Comparison of ENCODE assay signal across 1 cellular context in the genomic region with DNA sequence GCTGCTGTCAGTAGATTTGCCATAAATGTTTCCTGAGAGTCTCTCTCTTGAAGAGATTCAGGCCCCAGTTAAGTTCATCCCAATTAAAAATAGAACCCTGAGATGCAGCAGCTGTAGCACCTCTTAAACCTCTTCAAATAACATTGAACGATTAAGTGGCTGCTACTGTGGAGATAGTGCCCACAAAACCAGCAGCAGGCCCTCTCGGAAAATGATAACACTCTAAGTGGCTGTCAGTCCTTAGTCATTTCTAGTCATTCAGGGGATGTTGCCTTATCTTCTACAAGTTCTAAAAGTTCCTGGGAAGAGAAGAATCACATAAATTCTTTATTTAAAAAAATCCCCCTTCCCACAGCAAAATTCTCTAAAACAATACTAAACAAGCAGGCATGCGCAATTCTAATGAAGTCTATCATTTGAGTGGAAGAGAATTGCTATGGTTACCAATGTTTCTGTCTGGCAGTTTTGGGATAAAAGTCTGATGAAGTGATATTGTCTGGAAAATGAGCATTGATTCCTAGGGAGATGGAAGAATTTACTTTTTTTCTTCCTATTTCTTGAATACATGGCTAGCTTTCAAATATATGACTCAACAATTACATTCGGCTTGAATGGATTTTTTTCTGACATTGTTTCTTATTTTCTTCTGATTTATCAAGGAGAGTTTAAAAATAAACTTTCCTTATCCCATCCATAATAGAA.
TF ChIP-seq lines count a peak whose summit lies in the region.

No MANE protein-coding gene starts in this region.

TF ChIP-seq in K562, 482 proteins besides CTCF, POLR2A, EP300 and RAD21 (continued from another document and continues in another):
- TF ChIP-seq FIP1L1 (IDR thresholded peaks at IDR 0.05; ENCODE audit: low read depth, low read length, poor library complexity, severe bottlenecking) (no peak), NR2C2 (CRISPR knock-in tag; IDR thresholded peaks at IDR 0.05) (no peak), NR2C2 (tag; IDR thresholded peaks at IDR 0.05) (no peak), NFE2 (IDR thresholded peaks at IDR 0.05; ENCODE audit: low read depth) (peak; percentile 77), KDM5B (IDR thresholded peaks at IDR 0.05; ENCODE audit: insufficient replicate concordance, low read depth, low read length) (no peak), SMAD3 (CRISPR knock-in tag; conservative IDR thresholded peaks at IDR 0.05) (0 out of 2 replicates have a peak, but pooled peaks have one; percentile 30), NFIC (IDR thresholded peaks at IDR 0.05) (peak; percentile 83), NEUROD1 (IDR thresholded peaks at IDR 0.05; ENCODE audit: borderline replicate concordance, low read depth, low read length, partially characterized antibody) (peak; percentile 53), SAFB2 (IDR thresholded peaks at IDR 0.05; ENCODE audit: borderline replicate concordance, low read depth, low read length, severe bottlenecking) (no peak), KLF1 (tag; IDR thresholded peaks at IDR 0.05) (no peak), ZBTB1 (CRISPR knock-in tag; IDR thresholded peaks at IDR 0.05; ENCODE audit: borderline replicate concordance, low read depth) (no peak), ELF1 (tag; IDR thresholded peaks at IDR 0.05) (no peak), ARNT (IDR thresholded peaks at IDR 0.05) (peak in 1 of 2 experiments; percentile 41; a peak in 1 of 4 replicates), GTF2A2 (tag; IDR thresholded peaks at IDR 0.05) (no peak), TSC22D4 (tag; IDR thresholded peaks at IDR 0.05) (no peak), PRPF4 (IDR thresholded peaks at IDR 0.05; ENCODE audit: insufficient read depth, low read depth, low read length, poor library complexity, severe bottlenecking) (no peak), FOXJ2 (tag; IDR thresholded peaks at IDR 0.05) (no peak), RBM25 (IDR thresholded peaks at IDR 0.05; ENCODE audit: low read depth, low read length, severe bottlenecking) (no peak), SRSF7 (optimal IDR thresholded peaks at IDR 0.05; ENCODE audit: low read depth, low read length) (no peak), SAP30 (IDR thresholded peaks at IDR 0.05; ENCODE audit: borderline replicate concordance, insufficient read depth, low read depth, low read length, poor library complexity, severe bottlenecking) (no peak), CEBPB (tag; IDR thresholded peaks at IDR 0.05) (no peak), HNRNPL (IDR thresholded peaks at IDR 0.05; ENCODE audit: low read depth, low read length) (no peak), XRCC5 (IDR thresholded peaks at IDR 0.05; ENCODE audit: low read depth, low read length) (no peak), NBN (IDR thresholded peaks at IDR 0.05; ENCODE audit: low read depth) (no peak), NCOA4 (IDR thresholded peaks at IDR 0.05; ENCODE audit: partially characterized antibody) (no peak), ZFPM2 (CRISPR knock-in tag; IDR thresholded peaks at IDR 0.05) (no peak), NR2C1 (IDR thresholded peaks at IDR 0.05) (no peak), NR2C1 (tag; IDR thresholded peaks at IDR 0.05) (no peak), TARDBP (IDR thresholded peaks at IDR 0.05) (no peak), ZNF124 (CRISPR knock-in tag; IDR thresholded peaks at IDR 0.05) (no peak), TBP (optimal IDR thresholded peaks at IDR 0.05; ENCODE audit: low read depth, low read length) (no peak), CBX2 (IDR thresholded peaks at IDR 0.05; ENCODE audit: insufficient read depth, low read length, poor library complexity, severe bottlenecking) (no peak), PHF20 (IDR thresholded peaks at IDR 0.05; ENCODE audit: partially characterized antibody) (no peak), PHF8 (IDR thresholded peaks at IDR 0.05; ENCODE audit: borderline replicate concordance, low read length) (no peak), MTA1 (IDR thresholded peaks at IDR 0.05; ENCODE audit: borderline replicate concordance) (no peak), PTBP1 (IDR thresholded peaks at IDR 0.05; ENCODE audit: low read depth, low read length) (no peak), ETV5 (CRISPR knock-in tag; IDR thresholded peaks at IDR 0.05; ENCODE audit: low read depth) (0 out of 2 replicates have a peak, but pooled peaks have one; percentile 41), ZNF778 (CRISPR knock-in tag; IDR thresholded peaks at IDR 0.05) (no peak), KLF10 (CRISPR knock-in tag; IDR thresholded peaks at IDR 0.05) (no peak)
- TF ChIP-seq, protein P1, sequence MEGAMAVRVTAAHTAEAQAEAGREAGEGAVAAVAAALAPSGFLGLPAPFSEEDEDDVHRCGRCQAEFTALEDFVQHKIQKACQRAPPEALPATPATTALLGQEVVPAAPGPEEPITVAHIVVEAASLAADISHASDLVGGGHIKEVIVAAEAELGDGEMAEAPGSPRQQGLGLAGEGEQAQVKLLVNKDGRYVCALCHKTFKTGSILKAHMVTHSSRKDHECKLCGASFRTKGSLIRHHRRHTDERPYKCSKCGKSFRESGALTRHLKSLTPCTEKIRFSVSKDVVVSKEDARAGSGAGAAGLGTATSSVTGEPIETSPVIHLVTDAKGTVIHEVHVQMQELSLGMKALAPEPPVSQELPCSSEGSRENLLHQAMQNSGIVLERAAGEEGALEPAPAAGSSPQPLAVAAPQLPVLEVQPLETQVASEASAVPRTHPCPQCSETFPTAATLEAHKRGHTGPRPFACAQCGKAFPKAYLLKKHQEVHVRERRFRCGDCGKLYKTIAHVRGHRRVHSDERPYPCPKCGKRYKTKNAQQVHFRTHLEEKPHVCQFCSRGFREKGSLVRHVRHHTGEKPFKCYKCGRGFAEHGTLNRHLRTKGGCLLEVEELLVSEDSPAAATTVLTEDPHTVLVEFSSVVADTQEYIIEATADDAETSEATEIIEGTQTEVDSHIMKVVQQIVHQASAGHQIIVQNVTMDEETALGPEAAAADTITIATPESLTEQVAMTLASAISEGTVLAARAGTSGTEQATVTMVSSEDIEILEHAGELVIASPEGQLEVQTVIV (CRISPR knock-in tag; IDR thresholded peaks at IDR 0.05; ENCODE audit: borderline replicate concordance): no peak
- TF ChIP-seq, protein P2, sequence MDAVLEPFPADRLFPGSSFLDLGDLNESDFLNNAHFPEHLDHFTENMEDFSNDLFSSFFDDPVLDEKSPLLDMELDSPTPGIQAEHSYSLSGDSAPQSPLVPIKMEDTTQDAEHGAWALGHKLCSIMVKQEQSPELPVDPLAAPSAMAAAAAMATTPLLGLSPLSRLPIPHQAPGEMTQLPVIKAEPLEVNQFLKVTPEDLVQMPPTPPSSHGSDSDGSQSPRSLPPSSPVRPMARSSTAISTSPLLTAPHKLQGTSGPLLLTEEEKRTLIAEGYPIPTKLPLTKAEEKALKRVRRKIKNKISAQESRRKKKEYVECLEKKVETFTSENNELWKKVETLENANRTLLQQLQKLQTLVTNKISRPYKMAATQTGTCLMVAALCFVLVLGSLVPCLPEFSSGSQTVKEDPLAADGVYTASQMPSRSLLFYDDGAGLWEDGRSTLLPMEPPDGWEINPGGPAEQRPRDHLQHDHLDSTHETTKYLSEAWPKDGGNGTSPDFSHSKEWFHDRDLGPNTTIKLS (IDR thresholded peaks at IDR 0.05; ENCODE audit: borderline replicate concordance, low read depth): no peak
- TF ChIP-seq, protein P3, sequence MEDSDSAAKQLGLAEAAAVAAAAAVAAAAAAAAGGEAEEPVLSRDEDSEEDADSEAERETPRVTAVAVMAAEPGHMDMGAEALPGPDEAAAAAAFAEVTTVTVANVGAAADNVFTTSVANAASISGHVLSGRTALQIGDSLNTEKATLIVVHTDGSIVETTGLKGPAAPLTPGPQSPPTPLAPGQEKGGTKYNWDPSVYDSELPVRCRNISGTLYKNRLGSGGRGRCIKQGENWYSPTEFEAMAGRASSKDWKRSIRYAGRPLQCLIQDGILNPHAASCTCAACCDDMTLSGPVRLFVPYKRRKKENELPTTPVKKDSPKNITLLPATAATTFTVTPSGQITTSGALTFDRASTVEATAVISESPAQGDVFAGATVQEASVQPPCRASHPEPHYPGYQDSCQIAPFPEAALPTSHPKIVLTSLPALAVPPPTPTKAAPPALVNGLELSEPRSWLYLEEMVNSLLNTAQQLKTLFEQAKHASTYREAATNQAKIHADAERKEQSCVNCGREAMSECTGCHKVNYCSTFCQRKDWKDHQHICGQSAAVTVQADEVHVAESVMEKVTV (CRISPR knock-in tag; IDR thresholded peaks at IDR 0.05): no peak
- TF ChIP-seq, protein P4, sequence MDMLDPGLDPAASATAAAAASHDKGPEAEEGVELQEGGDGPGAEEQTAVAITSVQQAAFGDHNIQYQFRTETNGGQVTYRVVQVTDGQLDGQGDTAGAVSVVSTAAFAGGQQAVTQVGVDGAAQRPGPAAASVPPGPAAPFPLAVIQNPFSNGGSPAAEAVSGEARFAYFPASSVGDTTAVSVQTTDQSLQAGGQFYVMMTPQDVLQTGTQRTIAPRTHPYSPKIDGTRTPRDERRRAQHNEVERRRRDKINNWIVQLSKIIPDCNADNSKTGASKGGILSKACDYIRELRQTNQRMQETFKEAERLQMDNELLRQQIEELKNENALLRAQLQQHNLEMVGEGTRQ (CRISPR knock-in tag; IDR thresholded peaks at IDR 0.05): no peak
- TF ChIP-seq, protein P5, sequence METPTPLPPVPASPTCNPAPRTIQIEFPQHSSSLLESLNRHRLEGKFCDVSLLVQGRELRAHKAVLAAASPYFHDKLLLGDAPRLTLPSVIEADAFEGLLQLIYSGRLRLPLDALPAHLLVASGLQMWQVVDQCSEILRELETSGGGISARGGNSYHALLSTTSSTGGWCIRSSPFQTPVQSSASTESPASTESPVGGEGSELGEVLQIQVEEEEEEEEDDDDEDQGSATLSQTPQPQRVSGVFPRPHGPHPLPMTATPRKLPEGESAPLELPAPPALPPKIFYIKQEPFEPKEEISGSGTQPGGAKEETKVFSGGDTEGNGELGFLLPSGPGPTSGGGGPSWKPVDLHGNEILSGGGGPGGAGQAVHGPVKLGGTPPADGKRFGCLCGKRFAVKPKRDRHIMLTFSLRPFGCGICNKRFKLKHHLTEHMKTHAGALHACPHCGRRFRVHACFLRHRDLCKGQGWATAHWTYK (CRISPR knock-in tag; IDR thresholded peaks at IDR 0.05): peak; percentile 84
- TF ChIP-seq, protein P6, sequence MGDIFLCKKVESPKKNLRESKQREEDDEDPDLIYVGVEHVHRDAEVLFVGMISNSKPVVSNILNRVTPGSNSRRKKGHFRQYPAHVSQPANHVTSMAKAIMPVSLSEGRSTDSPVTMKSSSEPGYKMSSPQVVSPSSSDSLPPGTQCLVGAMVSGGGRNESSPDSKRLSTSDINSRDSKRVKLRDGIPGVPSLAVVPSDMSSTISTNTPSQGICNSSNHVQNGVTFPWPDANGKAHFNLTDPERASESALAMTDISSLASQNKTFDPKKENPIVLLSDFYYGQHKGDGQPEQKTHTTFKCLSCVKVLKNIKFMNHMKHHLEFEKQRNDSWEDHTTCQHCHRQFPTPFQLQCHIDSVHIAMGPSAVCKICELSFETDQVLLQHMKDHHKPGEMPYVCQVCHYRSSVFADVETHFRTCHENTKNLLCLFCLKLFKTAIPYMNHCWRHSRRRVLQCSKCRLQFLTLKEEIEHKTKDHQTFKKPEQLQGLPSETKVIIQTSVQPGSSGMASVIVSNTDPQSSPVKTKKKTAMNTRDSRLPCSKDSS (IDR thresholded peaks at IDR 0.05; ENCODE audit: low read depth, partially characterized antibody): no peak
- TF ChIP-seq, protein P7, sequence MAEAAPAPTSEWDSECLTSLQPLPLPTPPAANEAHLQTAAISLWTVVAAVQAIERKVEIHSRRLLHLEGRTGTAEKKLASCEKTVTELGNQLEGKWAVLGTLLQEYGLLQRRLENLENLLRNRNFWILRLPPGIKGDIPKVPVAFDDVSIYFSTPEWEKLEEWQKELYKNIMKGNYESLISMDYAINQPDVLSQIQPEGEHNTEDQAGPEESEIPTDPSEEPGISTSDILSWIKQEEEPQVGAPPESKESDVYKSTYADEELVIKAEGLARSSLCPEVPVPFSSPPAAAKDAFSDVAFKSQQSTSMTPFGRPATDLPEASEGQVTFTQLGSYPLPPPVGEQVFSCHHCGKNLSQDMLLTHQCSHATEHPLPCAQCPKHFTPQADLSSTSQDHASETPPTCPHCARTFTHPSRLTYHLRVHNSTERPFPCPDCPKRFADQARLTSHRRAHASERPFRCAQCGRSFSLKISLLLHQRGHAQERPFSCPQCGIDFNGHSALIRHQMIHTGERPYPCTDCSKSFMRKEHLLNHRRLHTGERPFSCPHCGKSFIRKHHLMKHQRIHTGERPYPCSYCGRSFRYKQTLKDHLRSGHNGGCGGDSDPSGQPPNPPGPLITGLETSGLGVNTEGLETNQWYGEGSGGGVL (CRISPR knock-in tag; IDR thresholded peaks at IDR 0.05): no peak
- TF ChIP-seq, protein P8, sequence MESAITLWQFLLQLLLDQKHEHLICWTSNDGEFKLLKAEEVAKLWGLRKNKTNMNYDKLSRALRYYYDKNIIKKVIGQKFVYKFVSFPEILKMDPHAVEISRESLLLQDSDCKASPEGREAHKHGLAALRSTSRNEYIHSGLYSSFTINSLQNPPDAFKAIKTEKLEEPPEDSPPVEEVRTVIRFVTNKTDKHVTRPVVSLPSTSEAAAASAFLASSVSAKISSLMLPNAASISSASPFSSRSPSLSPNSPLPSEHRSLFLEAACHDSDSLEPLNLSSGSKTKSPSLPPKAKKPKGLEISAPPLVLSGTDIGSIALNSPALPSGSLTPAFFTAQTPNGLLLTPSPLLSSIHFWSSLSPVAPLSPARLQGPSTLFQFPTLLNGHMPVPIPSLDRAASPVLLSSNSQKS (CRISPR knock-in tag; IDR thresholded peaks at IDR 0.05): no peak
- TF ChIP-seq, protein P9, sequence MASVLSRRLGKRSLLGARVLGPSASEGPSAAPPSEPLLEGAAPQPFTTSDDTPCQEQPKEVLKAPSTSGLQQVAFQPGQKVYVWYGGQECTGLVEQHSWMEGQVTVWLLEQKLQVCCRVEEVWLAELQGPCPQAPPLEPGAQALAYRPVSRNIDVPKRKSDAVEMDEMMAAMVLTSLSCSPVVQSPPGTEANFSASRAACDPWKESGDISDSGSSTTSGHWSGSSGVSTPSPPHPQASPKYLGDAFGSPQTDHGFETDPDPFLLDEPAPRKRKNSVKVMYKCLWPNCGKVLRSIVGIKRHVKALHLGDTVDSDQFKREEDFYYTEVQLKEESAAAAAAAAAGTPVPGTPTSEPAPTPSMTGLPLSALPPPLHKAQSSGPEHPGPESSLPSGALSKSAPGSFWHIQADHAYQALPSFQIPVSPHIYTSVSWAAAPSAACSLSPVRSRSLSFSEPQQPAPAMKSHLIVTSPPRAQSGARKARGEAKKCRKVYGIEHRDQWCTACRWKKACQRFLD (CRISPR knock-in tag; IDR thresholded peaks at IDR 0.05): peak; percentile 94; the same call in 1 of the 2 replicates
